ENCODE assay signal across 1 cellular context in genomic region chr2:152472524-152472923, GRCh38.
TF ChIP-seq lines count a peak whose summit lies in the region.

No MANE protein-coding gene starts in this region.

TF ChIP-seq in HepG2, 621 proteins besides CTCF, POLR2A, EP300 and RAD21 (continued from another document and continues in another):
- TF ChIP-seq, protein P1, sequence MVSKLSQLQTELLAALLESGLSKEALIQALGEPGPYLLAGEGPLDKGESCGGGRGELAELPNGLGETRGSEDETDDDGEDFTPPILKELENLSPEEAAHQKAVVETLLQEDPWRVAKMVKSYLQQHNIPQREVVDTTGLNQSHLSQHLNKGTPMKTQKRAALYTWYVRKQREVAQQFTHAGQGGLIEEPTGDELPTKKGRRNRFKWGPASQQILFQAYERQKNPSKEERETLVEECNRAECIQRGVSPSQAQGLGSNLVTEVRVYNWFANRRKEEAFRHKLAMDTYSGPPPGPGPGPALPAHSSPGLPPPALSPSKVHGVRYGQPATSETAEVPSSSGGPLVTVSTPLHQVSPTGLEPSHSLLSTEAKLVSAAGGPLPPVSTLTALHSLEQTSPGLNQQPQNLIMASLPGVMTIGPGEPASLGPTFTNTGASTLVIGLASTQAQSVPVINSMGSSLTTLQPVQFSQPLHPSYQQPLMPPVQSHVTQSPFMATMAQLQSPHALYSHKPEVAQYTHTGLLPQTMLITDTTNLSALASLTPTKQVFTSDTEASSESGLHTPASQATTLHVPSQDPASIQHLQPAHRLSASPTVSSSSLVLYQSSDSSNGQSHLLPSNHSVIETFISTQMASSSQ (IDR thresholded peaks at IDR 0.05; ENCODE audit: low read depth): no peak
- TF ChIP-seq, protein P1 (CRISPR knock-in tag; IDR thresholded peaks at IDR 0.05; ENCODE audit: borderline replicate concordance): 0 out of 2 replicates have a peak, but pooled peaks have one; percentile 20
- TF ChIP-seq ARID3A (IDR thresholded peaks at IDR 0.05; ENCODE audit: low read depth, low read length) (peak; percentile 41; the same call in 1 of the 2 replicates), IRF2 (CRISPR knock-in tag; IDR thresholded peaks at IDR 0.05) (0 out of 2 replicates have a peak, but pooled peaks have one; percentile 33), ESRRA (CRISPR knock-in tag; IDR thresholded peaks at IDR 0.05; ENCODE audit: low read depth) (0 out of 2 replicates have a peak, but pooled peaks have one; percentile 36), KDM3A (CRISPR knock-in tag; IDR thresholded peaks at IDR 0.05; ENCODE audit: low read depth) (no peak), ZNF557 (CRISPR knock-in tag; IDR thresholded peaks at IDR 0.05) (no peak), BCL6 (CRISPR knock-in tag; IDR thresholded peaks at IDR 0.05) (peak; percentile 67; the same call in 1 of the 2 replicates), HDAC1 (CRISPR knock-in tag; IDR thresholded peaks at IDR 0.05) (0 out of 2 replicates have a peak, but pooled peaks have one; percentile 40), SOX6 (IDR thresholded peaks at IDR 0.05) (no peak), SOX6 (CRISPR knock-in tag; IDR thresholded peaks at IDR 0.05) (peak; percentile 72), FOXA1 (IDR thresholded peaks at IDR 0.05) (no peak), FOXA1 (CRISPR knock-in tag; IDR thresholded peaks at IDR 0.05) (peak; percentile 31; the same call in 1 of the 2 replicates), MTA1 (CRISPR knock-in tag; IDR thresholded peaks at IDR 0.05; ENCODE audit: borderline replicate concordance) (no peak; the same call in 1 of the 2 replicates), FUBP1 (CRISPR knock-in tag; IDR thresholded peaks at IDR 0.05; ENCODE audit: borderline replicate concordance) (no peak), TSC22D2 (CRISPR knock-in tag; IDR thresholded peaks at IDR 0.05; ENCODE audit: borderline replicate concordance) (no peak), ETS1 (CRISPR knock-in tag; IDR thresholded peaks at IDR 0.05) (no peak), TAF15 (IDR thresholded peaks at IDR 0.05; ENCODE audit: low read depth, low read length, poor library complexity, severe bottlenecking) (no peak), KAT8 (CRISPR knock-in tag; IDR thresholded peaks at IDR 0.05) (no peak; the same call in 1 of the 2 replicates), ZBED4 (CRISPR knock-in tag; IDR thresholded peaks at IDR 0.05; ENCODE audit: borderline replicate concordance) (0 out of 2 replicates have a peak, but pooled peaks have one; percentile 31), ZKSCAN8 (CRISPR knock-in tag; IDR thresholded peaks at IDR 0.05; ENCODE audit: borderline replicate concordance) (peak; percentile 40; the same call in 1 of the 2 replicates), MAF1 (CRISPR knock-in tag; IDR thresholded peaks at IDR 0.05; ENCODE audit: borderline replicate concordance) (no peak), ATF4 (CRISPR knock-in tag; IDR thresholded peaks at IDR 0.05) (peak in 1 of 2 experiments; percentile 69; a peak in 2 of 4 replicates), SATB2 (CRISPR knock-in tag; IDR thresholded peaks at IDR 0.05) (no peak), ZSCAN9 (CRISPR knock-in tag; IDR thresholded peaks at IDR 0.05; ENCODE audit: borderline replicate concordance) (no peak; the same call in 1 of the 2 replicates), NONO (IDR thresholded peaks at IDR 0.05) (no peak), NONO (CRISPR knock-in tag; conservative IDR thresholded peaks at IDR 0.05) (peak; percentile 68), CBFB (CRISPR knock-in tag; IDR thresholded peaks at IDR 0.05) (no peak), ZNF207 (IDR thresholded peaks at IDR 0.05; ENCODE audit: borderline replicate concordance) (no peak), DNMT1 (CRISPR knock-in tag; IDR thresholded peaks at IDR 0.05) (no peak), FOXA3 (CRISPR knock-in tag; IDR thresholded peaks at IDR 0.05) (peak; percentile 46; the same call in 1 of the 2 replicates), ZBTB25 (CRISPR knock-in tag; IDR thresholded peaks at IDR 0.05) (peak; percentile 30; the same call in 1 of the 2 replicates), XBP1 (CRISPR knock-in tag; IDR thresholded peaks at IDR 0.05) (no peak), ZSCAN29 (CRISPR knock-in tag; conservative IDR thresholded peaks at IDR 0.05) (0 out of 2 replicates have a peak, but pooled peaks have one; percentile 22), ZSCAN12 (CRISPR knock-in tag; IDR thresholded peaks at IDR 0.05) (no peak), PHF21A (CRISPR knock-in tag; IDR thresholded peaks at IDR 0.05) (0 out of 2 replicates have a peak, but pooled peaks have one; percentile 37), ZNF589 (CRISPR knock-in tag; conservative IDR thresholded peaks at IDR 0.05) (no peak), YEATS2 (CRISPR knock-in tag; IDR thresholded peaks at IDR 0.05; ENCODE audit: borderline replicate concordance) (no peak), ZNF598 (CRISPR knock-in tag; IDR thresholded peaks at IDR 0.05; ENCODE audit: borderline replicate concordance) (no peak), ZFAT (CRISPR knock-in tag; conservative IDR thresholded peaks at IDR 0.05) (no peak), KLF15 (CRISPR knock-in tag; IDR thresholded peaks at IDR 0.05; ENCODE audit: borderline replicate concordance) (no peak), PPARG (CRISPR knock-in tag; conservative IDR thresholded peaks at IDR 0.05) (0 out of 2 replicates have a peak, but pooled peaks have one; percentile 42), JUN (CRISPR knock-in tag; IDR thresholded peaks at IDR 0.05) (no peak)
- TF ChIP-seq, protein P2, sequence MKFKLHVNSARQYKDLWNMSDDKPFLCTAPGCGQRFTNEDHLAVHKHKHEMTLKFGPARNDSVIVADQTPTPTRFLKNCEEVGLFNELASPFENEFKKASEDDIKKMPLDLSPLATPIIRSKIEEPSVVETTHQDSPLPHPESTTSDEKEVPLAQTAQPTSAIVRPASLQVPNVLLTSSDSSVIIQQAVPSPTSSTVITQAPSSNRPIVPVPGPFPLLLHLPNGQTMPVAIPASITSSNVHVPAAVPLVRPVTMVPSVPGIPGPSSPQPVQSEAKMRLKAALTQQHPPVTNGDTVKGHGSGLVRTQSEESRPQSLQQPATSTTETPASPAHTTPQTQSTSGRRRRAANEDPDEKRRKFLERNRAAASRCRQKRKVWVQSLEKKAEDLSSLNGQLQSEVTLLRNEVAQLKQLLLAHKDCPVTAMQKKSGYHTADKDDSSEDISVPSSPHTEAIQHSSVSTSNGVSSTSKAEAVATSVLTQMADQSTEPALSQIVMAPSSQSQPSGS (CRISPR knock-in tag; IDR thresholded peaks at IDR 0.05): 0 out of 2 replicates have a peak, but pooled peaks have one; percentile 14
- TF ChIP-seq, protein P3, sequence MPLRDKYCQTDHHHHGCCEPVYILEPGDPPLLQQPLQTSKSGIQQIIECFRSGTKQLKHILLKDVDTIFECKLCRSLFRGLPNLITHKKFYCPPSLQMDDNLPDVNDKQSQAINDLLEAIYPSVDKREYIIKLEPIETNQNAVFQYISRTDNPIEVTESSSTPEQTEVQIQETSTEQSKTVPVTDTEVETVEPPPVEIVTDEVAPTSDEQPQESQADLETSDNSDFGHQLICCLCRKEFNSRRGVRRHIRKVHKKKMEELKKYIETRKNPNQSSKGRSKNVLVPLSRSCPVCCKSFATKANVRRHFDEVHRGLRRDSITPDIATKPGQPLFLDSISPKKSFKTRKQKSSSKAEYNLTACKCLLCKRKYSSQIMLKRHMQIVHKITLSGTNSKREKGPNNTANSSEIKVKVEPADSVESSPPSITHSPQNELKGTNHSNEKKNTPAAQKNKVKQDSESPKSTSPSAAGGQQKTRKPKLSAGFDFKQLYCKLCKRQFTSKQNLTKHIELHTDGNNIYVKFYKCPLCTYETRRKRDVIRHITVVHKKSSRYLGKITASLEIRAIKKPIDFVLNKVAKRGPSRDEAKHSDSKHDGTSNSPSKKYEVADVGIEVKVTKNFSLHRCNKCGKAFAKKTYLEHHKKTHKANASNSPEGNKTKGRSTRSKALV (CRISPR knock-in tag; IDR thresholded peaks at IDR 0.05): no peak
